In the genomic region with DNA sequence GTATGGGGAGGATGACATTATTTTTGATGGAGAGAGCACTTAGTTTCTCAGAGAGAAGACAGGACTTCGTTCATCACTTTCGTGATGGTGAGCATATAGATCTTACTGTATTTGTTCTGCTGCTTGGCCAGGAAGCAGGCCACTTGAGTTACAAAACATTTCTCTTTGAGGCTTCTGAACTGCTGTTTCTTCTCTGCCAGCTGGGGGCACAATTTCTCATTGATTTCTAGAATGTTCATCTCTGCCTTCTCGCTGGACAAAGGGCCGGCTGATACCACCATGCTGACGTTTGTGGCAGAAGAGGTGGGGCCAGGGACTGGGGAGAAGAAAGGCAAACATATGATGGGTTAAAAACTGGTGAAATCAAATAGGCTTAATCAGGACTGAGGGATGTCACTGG, we compare ENCODE assay signal across 8 cellular contexts. TPM values are rescaled to one million over a fixed set of nuclear protein-coding genes. Genes with fewer than 3 reads are reported as not detected.
DNase-seq lines count a peak whose midpoint lies in the region; ATAC-seq, FAIRE-seq and TF ChIP-seq lines count a peak whose summit lies in the region.
"Not testable (repeated sequence)": the region's sequence is repeated elsewhere in the genome, so short reads cannot be mapped to it uniquely, and the experiment has no call there.

No MANE protein-coding gene starts in this region.

- H4K20me1 ChIP-seq in GM23338 (replicated peaks; ENCODE audit: insufficient read depth); SK-N-SH (ENCODE audit: insufficient read depth): not testable (repeated sequence)

- H3K4me2 ChIP-seq in GM23338, SK-N-SH: not testable (repeated sequence)

- not testable (repeated sequence) for H3K4me3 Mint-ChIP-seq in GM23338, type B pancreatic cell

- not testable (repeated sequence) for H3K79me2 ChIP-seq in GM23338 (replicated peaks; ENCODE audit: insufficient read depth); SK-N-SH (ENCODE audit: insufficient read depth)

- peak in 1 of 2 experiments; percentile 19; a peak in 1 of 4 replicates for TF ChIP-seq CTCF in GM23338 (conservative IDR thresholded peaks at IDR 0.05; ENCODE audit: low read depth in 2 of 2)
- peak; percentile 27; the same call in 1 of the 2 replicates for TF ChIP-seq CTCF in SK-N-SH (IDR thresholded peaks at IDR 0.05)
- TF ChIP-seq CTCF in bronchial epithelial cell (IDR thresholded peaks at IDR 0.05; ENCODE audit: insufficient read depth, low read length, severe bottlenecking), result peak; percentile 12
- TF ChIP-seq CTCF in fibroblast of villous mesenchyme (IDR thresholded peaks at IDR 0.05; ENCODE audit: insufficient read depth, low read depth, low read length), result peak; percentile 19
- peak; percentile 52 for TF ChIP-seq CTCF in type B pancreatic cell (conservative IDR thresholded peaks at IDR 0.05)

- not testable (repeated sequence) for TF ChIP-seq EP300 in SK-N-SH (IDR thresholded peaks at IDR 0.05; ENCODE audit: borderline replicate concordance in 1 of 2, low read depth in 1 of 2, low read length in 1 of 2)

- H3K4me3 ChIP-seq in GM23338; SK-N-SH (ENCODE audit: low read depth in 2 of 2, low read length in 1 of 2); bronchial epithelial cell (ENCODE audit: low read depth, low read length); fibroblast of villous mesenchyme (ENCODE audit: low read depth, low read length): not testable (repeated sequence)

- 60% methylated on average over 5 of the region's 5 CpGs for WGBS in SK-N-SH (ENCODE audit: low lambda C conversion rate)

- H3K36me3 Mint-ChIP-seq in GM23338 (ENCODE audit: low read depth), result peaks cover 11% of the 10 kb centered on the region; the same call in 2 of the 3 replicates
- H3K36me3 Mint-ChIP-seq in type B pancreatic cell, result not testable (repeated sequence)

- not testable (repeated sequence) for H3K27me3 ChIP-seq in GM23338 (ENCODE audit: insufficient read depth); SK-N-SH (ENCODE audit: insufficient read depth); bronchial epithelial cell (ENCODE audit: control insufficient read depth, insufficient read depth, low read length)

- not testable (repeated sequence) for H2AFZ ChIP-seq in GM23338; SK-N-SH (ENCODE audit: low read depth)

- H3K36me3 ChIP-seq in GM23338 (ENCODE audit: insufficient read depth); SK-N-SH (replicated peaks in 1 of 2; ENCODE audit: control insufficient read depth in 1 of 2, insufficient read depth in 2 of 2, low read length in 1 of 2); bronchial epithelial cell (ENCODE audit: control insufficient read depth, insufficient read depth, low read length): not testable (repeated sequence)

- H3K27me3 Mint-ChIP-seq in GM23338 (ENCODE audit: insufficient read depth, low read depth, poor library complexity); type B pancreatic cell: not testable (repeated sequence)

- H3K27ac Mint-ChIP-seq in GM23338, type B pancreatic cell: not testable (repeated sequence)

- not testable (repeated sequence) for H3K9me2 ChIP-seq in GM23338 (ENCODE audit: insufficient read depth); SK-N-SH

- POLR2A ChIA-PET in SK-N-SH (lab: Yijun Ruan, JAX), result not testable (repeated sequence)

- H3K9me3 ChIP-seq in SK-N-SH, result not testable (repeated sequence)

- FAIRE-seq in bronchial epithelial cell (lab: Jason Lieb, UNC), result not testable (repeated sequence)

- not testable (repeated sequence) for H3K4me1 ChIP-seq in GM23338 (ENCODE audit: insufficient read depth); SK-N-SH (ENCODE audit: control insufficient read depth in 1 of 2, insufficient read depth in 2 of 2, low read depth in 1 of 2, low read length in 1 of 2)

- H3K4me1 Mint-ChIP-seq in GM23338; type B pancreatic cell (ENCODE audit: unreplicated experiment): not testable (repeated sequence)

- not testable (repeated sequence) for TF ChIP-seq RAD21 in SK-N-SH (IDR thresholded peaks at IDR 0.05; ENCODE audit: low read length)

- DNase-seq in DMS53 (lab: John Stamatoyannopoulos, UW) (peak; percentile 46), GM23338 (ENCODE audit: low spot score) (peak; percentile 6), NCI-H460 (ENCODE audit: extremely low read depth, low read depth) (peak; percentile 30), bronchial epithelial cell (ENCODE audit: low read depth) (peak; percentile 8), fibroblast of villous mesenchyme (ENCODE audit: low read depth) (peak; percentile 23), medulla oblongata (ENCODE audit: extremely low spot score) (peak; percentile 19)
- not testable (repeated sequence) for DNase-seq in SK-N-SH; type B pancreatic cell (ENCODE audit: extremely low spot score, unreplicated experiment)

- not testable (repeated sequence) for H3K9me3 Mint-ChIP-seq in GM23338, type B pancreatic cell

- not testable (repeated sequence) for ATAC-seq in GM23338

- CTCF ChIA-PET in SK-N-SH (lab: Yijun Ruan, JAX), result not testable (repeated sequence)

- H3F3A ChIP-seq in GM23338 (replicated peaks; ENCODE audit: low read depth); SK-N-SH (replicated peaks; ENCODE audit: insufficient read depth): not testable (repeated sequence)

- H3K27ac ChIP-seq in GM23338 (ENCODE audit: low read depth); SK-N-SH (ENCODE audit: low read depth in 2 of 2, low read length in 1 of 2): not testable (repeated sequence)

- not testable (repeated sequence) for H3K9ac ChIP-seq in SK-N-SH

RNA-seq across cellular contexts. Expression of a gene that starts 31.7 kb away (rescaled TPM):
- total RNA-seq in GM23338 (2014; rRNA removed; shearing (Covaris generic)), result 5.6 and 8.5 TPM in 2 replicates
- 5.6 and 6.7 TPM in 2 replicates for polyA plus RNA-seq in GM23338 (2016; fragmentation: Nextera tagmentation; extraction: Ambion mirVana)
- 6.0 and 6.7 TPM in 2 replicates for total RNA-seq in NCI-H460 (2014; rRNA removed; shearing (Covaris generic))
- 29.2 and 33.1 TPM in 2 replicates for polyA plus RNA-seq in NCI-H460 (2014; cell fraction: nucleus; rRNA removed)
- polyA plus RNA-seq in SK-N-SH (2012; rRNA removed), result 7.3 and 10.1 TPM in 2 replicates
- 4.1 and 4.7 TPM in 2 replicates for polyA plus RNA-seq in SK-N-SH (2012; cell fraction: cytosol; rRNA removed)
- polyA plus RNA-seq in SK-N-SH (2012; cell fraction: nucleus; rRNA removed), result 22.7 and 41.8 TPM in 2 replicates
- 4.6 and 5.8 TPM in 2 replicates for total RNA-seq in bronchial epithelial cell
- 4.3 and 4.8 TPM in 2 replicates for total RNA-seq in fibroblast of villous mesenchyme
- total RNA-seq in type B pancreatic cell (ENCODE audit: low replicate concordance), result 14.6 and 18.0 TPM in 2 replicates
